18 cellular contexts compared by ENCODE assay signal in genomic region chr5:172802585-172803176, GRCh38. TPM values are rescaled to one million over a fixed set of nuclear protein-coding genes. Genes with fewer than 3 reads are reported as not detected.
A peak's percentile ranks its signal among the peaks of the same experiment; 100 is the strongest.
DNase-seq lines count a peak whose midpoint lies in the region; ATAC-seq, FAIRE-seq and TF ChIP-seq lines count a peak whose summit lies in the region.
"Had no signal": no experiment of that assay in that cellular context is flagged by ENCODE, and none has a peak within 500 bp of the region (broad histone marks: within the 10 kb centered on the region; RNA-seq: fewer than 3 reads in every experiment).

No MANE protein-coding gene starts in this region.

- H3K4me3 ChIP-seq in ACC112 (ENCODE audit: low read depth, low read length) (no peak overlapping the region), astrocyte (ENCODE audit: insufficient read depth, low read depth, low read length) (no peak overlapping the region), foreskin fibroblast (ENCODE audit: low read depth in 1 of 2, low read length in 2 of 2) (no peak overlapping the region)
- H3K4me3 ChIP-seq in naive thymus-derived CD4-positive, alpha-beta T cell (ENCODE audit: low read length), result no peak overlapping the region
- H3K4me3 ChIP-seq: ascending aorta had no signal

- H3K27ac ChIP-seq in ACC112 (ENCODE audit: low read depth, low read length) (peak overlapping the region; percentile 99), astrocyte (ENCODE audit: low read depth, low read length) (peak overlapping the region; percentile 86)
- no peak overlapping the region for H3K27ac ChIP-seq in naive thymus-derived CD4-positive, alpha-beta T cell (ENCODE audit: low read depth, low read length)

- in situ Hi-C loops in KBM-7 (cut with MboI; ENCODE audit: low pct_unique_long_range_greater_than_20kb, low sequenced_read_pairs), result no loop called here

- POLR2A ChIA-PET in naive thymus-derived CD4-positive, alpha-beta T cell (lab: Charles Lee), result interaction anchor here (0.6 to 0.7 kb wide), 3 partner anchors 24 to 42 kb away, joined by 3 to 4 read pairs (median 3); no protein-coding TSS in a partner anchor

- H2AFZ ChIP-seq in ACC112 (ENCODE audit: low read length, unreplicated experiment) (no peak overlapping the region), astrocyte (ENCODE audit: low read depth, low read length) (no peak overlapping the region)

- H3K4me1 ChIP-seq in ACC112 (ENCODE audit: control insufficient read depth, insufficient read depth, low read length, unreplicated experiment) (peaks cover 49% of the 10 kb centered on the region), astrocyte (ENCODE audit: insufficient read depth, low read length) (peaks cover 59% of the 10 kb centered on the region)
- H3K4me1 ChIP-seq in naive thymus-derived CD4-positive, alpha-beta T cell (ENCODE audit: control insufficient read depth in 2 of 2, insufficient read depth in 2 of 2, low read length in 2 of 2), result peaks cover 0 to 7% of the 10 kb centered on the region in 2 donors

- intact Hi-C loops in naive thymus-derived CD4-positive, alpha-beta T cell (cut with micrococcal nuclease), result no loop called here

- H3K4me2 ChIP-seq in astrocyte (ENCODE audit: low read length), result no peak overlapping the region

- TF ChIP-seq CTCF in astrocyte (IDR thresholded peaks at IDR 0.05; ENCODE audit: insufficient read depth, low read depth, low read length), result no peak
- no peak for TF ChIP-seq CTCF in foreskin fibroblast (IDR thresholded peaks at IDR 0.05; ENCODE audit: low read depth, low read length)

- no peak overlapping the region for H3K27ac Mint-ChIP-seq in astrocyte (ENCODE audit: unreplicated experiment)
- no peak overlapping the region for H3K27ac Mint-ChIP-seq in naive thymus-derived CD4-positive, alpha-beta T cell
- H3K27ac Mint-ChIP-seq: activated CD4-positive, alpha-beta memory T cell treated with anti-CD3 and anti-CD28 coated beads, Interleukin-2, amount 10 ng/mL, durations not matched to agents 7 days and 5 days had no signal

- CTCF ChIA-PET in naive thymus-derived CD4-positive, alpha-beta T cell (lab: Charles Lee), result no interaction called here

- H3K4me3 Mint-ChIP-seq in astrocyte (ENCODE audit: unreplicated experiment), result no peak overlapping the region
- no peak overlapping the region for H3K4me3 Mint-ChIP-seq in naive thymus-derived CD4-positive, alpha-beta T cell
- H3K4me3 Mint-ChIP-seq: activated CD4-positive, alpha-beta memory T cell treated with anti-CD3 and anti-CD28 coated beads, Interleukin-2, amount 10 ng/mL, durations not matched to agents 7 days and 5 days had no signal

- H4K20me1 ChIP-seq in astrocyte (ENCODE audit: insufficient read depth, low read length), result no peaks in the 10 kb centered on the region

- H3K27me3 ChIP-seq in ACC112 (ENCODE audit: insufficient read depth, low read length), result no peaks in the 10 kb centered on the region
- no peaks in the 10 kb centered on the region for H3K27me3 ChIP-seq in astrocyte (ENCODE audit: insufficient read depth, low read length)
- no peaks in the 10 kb centered on the region for H3K27me3 ChIP-seq in naive thymus-derived CD4-positive, alpha-beta T cell (ENCODE audit: control insufficient read depth in 2 of 2, insufficient read depth in 2 of 2, low read length in 2 of 2)
- H3K27me3 ChIP-seq: ascending aorta had no signal

- H3K9ac ChIP-seq in astrocyte (ENCODE audit: low read length), result no peak overlapping the region

- no peaks in the 10 kb centered on the region for H3K36me3 ChIP-seq in ACC112 (ENCODE audit: insufficient read depth, low read length)
- no peaks in the 10 kb centered on the region for H3K36me3 ChIP-seq in astrocyte (ENCODE audit: insufficient read depth, low read length)
- H3K36me3 ChIP-seq in naive thymus-derived CD4-positive, alpha-beta T cell (ENCODE audit: control insufficient read depth in 2 of 3, insufficient read depth in 3 of 3, low read length in 3 of 3), result no peaks in the 10 kb centered on the region
- H3K36me3 ChIP-seq: ascending aorta had no signal

- FAIRE-seq in astrocyte (lab: Jason Lieb, UNC), result no peak

- H3K9me3 Mint-ChIP-seq in astrocyte (ENCODE audit: unreplicated experiment), result peaks cover 2% of the 10 kb centered on the region
- H3K9me3 Mint-ChIP-seq in naive thymus-derived CD4-positive, alpha-beta T cell, result no peaks in the 10 kb centered on the region
- H3K9me3 Mint-ChIP-seq: activated CD4-positive, alpha-beta memory T cell treated with anti-CD3 and anti-CD28 coated beads, Interleukin-2, amount 10 ng/mL, durations not matched to agents 7 days and 5 days had no signal

- DNase-seq in M059J (ENCODE audit: low read depth) (peak; percentile 82), astrocyte (ENCODE audit: low read depth) (peak; percentile 72), foreskin fibroblast (peak; percentile 63 to 81), NCI-H128 (lab: John Stamatoyannopoulos, UW; ENCODE audit: unreplicated experiment) (no peak), KBM-7 (no peak), ureter (ENCODE audit: low spot score) (no peak)
- no peak for DNase-seq in naive thymus-derived CD4-positive, alpha-beta T cell
- DNase-seq: activated CD4-positive, alpha-beta memory T cell treated with anti-CD3 and anti-CD28 coated beads, Interleukin-2, amount 10 ng/mL, durations not matched to agents 7 days and 5 days; AML-193; DMS53; Kasumi-1; NCI-H2081; NCI-H774; posterior cingulate gyrus; stimulated activated CD4-positive, alpha-beta T cell treated with anti-CD3 and anti-CD28 coated beads, Interleukin-12 subunit alpha, Interleukin-12 subunit beta, amount 100 ng/mL, for 4 hours had no signal

- no peaks in the 10 kb centered on the region for H3K36me3 Mint-ChIP-seq in astrocyte (ENCODE audit: low read depth, unreplicated experiment)
- H3K36me3 Mint-ChIP-seq in naive thymus-derived CD4-positive, alpha-beta T cell, result no peaks in the 10 kb centered on the region

- H3K27me3 Mint-ChIP-seq in astrocyte (ENCODE audit: low read depth, unreplicated experiment), result no peaks in the 10 kb centered on the region
- no peaks in the 10 kb centered on the region for H3K27me3 Mint-ChIP-seq in naive thymus-derived CD4-positive, alpha-beta T cell
- H3K27me3 Mint-ChIP-seq: activated CD4-positive, alpha-beta memory T cell treated with anti-CD3 and anti-CD28 coated beads, Interleukin-2, amount 10 ng/mL, durations not matched to agents 7 days and 5 days had no signal

- H3K79me2 ChIP-seq in ACC112 (ENCODE audit: control insufficient read depth, insufficient read depth, low read length, unreplicated experiment) (peaks cover 5% of the 10 kb centered on the region), astrocyte (ENCODE audit: insufficient read depth, low read length) (no peaks in the 10 kb centered on the region)

- H3K4me1 Mint-ChIP-seq in astrocyte (ENCODE audit: low read depth, unreplicated experiment), result peaks cover 27% of the 10 kb centered on the region
- H3K4me1 Mint-ChIP-seq in naive thymus-derived CD4-positive, alpha-beta T cell, result peaks cover 9 to 17% (median 12%) of the 10 kb centered on the region in 7 donors

- no peaks in the 10 kb centered on the region for H3K9me3 ChIP-seq in astrocyte (ENCODE audit: insufficient read depth, low read depth, low read length)
- H3K9me3 ChIP-seq in naive thymus-derived CD4-positive, alpha-beta T cell (ENCODE audit: control insufficient read depth in 2 of 3, low read length in 3 of 3), result no peaks in the 10 kb centered on the region
- H3K9me3 ChIP-seq: ascending aorta had no signal

- no peak for ATAC-seq in naive thymus-derived CD4-positive, alpha-beta T cell
- ATAC-seq: Right ventricle myocardium inferior had no signal

RNA-seq across cellular contexts. Expression of gene ERGIC1, which starts 31.4 kb away (rescaled TPM):
- total RNA-seq in M059J (2014; rRNA removed; shearing (Covaris generic)), result 149 and 153 TPM in 2 replicates
- total RNA-seq in astrocyte (131 and 137 TPM in 2 replicates), ureter (140 TPM)
- total RNA-seq in naive thymus-derived CD4-positive, alpha-beta T cell, result 10 to 100 TPM; 44.4 to 71.3 (median 53.5) TPM
- polyA plus RNA-seq in naive thymus-derived CD4-positive, alpha-beta T cell, result 10 to 100 TPM; 18.3 to 18.9 TPM

RNA-seq across cellular contexts. Expression of gene DUSP1, which starts 31.7 kb away (rescaled TPM):
- 80.5 and 91.9 TPM in 2 replicates for total RNA-seq in M059J (2014; rRNA removed; shearing (Covaris generic))
- total RNA-seq in astrocyte (80.5 and 90.1 TPM in 2 replicates), ureter (84.2 TPM)
- total RNA-seq in naive thymus-derived CD4-positive, alpha-beta T cell, result 1,000 to 10,000 TPM in 2 of 5 experiments, 10 to 100 TPM in 2, 1 to 10 TPM in 1; 5.4 to 2,522 (median 40.7) TPM
- 10 to 100 TPM; 53.5 to 81.3 TPM for polyA plus RNA-seq in naive thymus-derived CD4-positive, alpha-beta T cell

Comparison
In these comparisons a context has a peak if more than half of its experiments do, and no peak if none do; other contexts are left out.
1. DNase-seq: peak in M059J (single experiment), astrocyte (single experiment) and foreskin fibroblast (2 of 2); none in NCI-H128 (single experiment), KBM-7 (single experiment), naive thymus-derived CD4-positive, alpha-beta T cell (0 of 9) and ureter (single experiment).